24 cellular contexts compared by ENCODE assay signal in the genomic region with DNA sequence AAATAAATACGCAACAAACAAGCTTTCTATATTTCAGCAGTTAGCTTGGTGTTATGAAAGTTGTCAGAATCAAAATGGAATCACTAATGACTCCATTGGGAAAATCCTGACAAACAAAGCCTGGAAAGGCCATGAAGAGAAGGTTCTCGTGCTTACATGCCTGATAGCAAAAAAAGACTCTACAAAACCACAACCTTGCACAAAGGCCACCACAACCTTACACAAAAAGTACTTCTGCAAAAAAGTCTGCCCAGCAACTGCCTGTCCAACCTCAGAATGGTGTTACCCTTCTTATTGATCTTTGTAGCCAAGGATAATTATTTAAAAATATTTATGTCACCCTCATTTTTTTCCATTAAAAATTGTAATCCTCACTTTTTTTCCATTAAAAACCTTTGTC. TPM values are rescaled to one million over a fixed set of nuclear protein-coding genes. Genes with fewer than 3 reads are reported as not detected.
"Had no signal": no experiment of that assay in that cellular context is flagged by ENCODE, and none has a peak within 500 bp of the region (broad histone marks: within the 10 kb centered on the region; RNA-seq: fewer than 3 reads in every experiment).

No MANE protein-coding gene starts in this region.

- ATAC-seq: activated naive CD4-positive, alpha-beta T cell treated with anti-CD3 and anti-CD28 coated beads, Interleukin-2, amount 50 U/mL, for 72 hours; esophagus mucosa; heart right ventricle; left lung had no signal

- H3K4me1 ChIP-seq: right atrium auricular region, tibial nerve, uterus had no signal

- H3K27me3 Mint-ChIP-seq: activated B cell treated with CpG ODN at 0.5 μM for 24 hours; stimulated activated naive CD8-positive, alpha-beta T cell treated with anti-CD3 and anti-CD28 coated beads, Interleukin-15, Interleukin-2, amounts not matched to agents 100 ng/mL and 50 ng/mL, for 24 hours had no signal

- H3K9me3 Mint-ChIP-seq: activated B cell treated with CpG ODN at 0.5 μM for 24 hours; activated CD4-positive, alpha-beta memory T cell treated with anti-CD3 and anti-CD28 coated beads for 36 hours; stimulated activated naive CD8-positive, alpha-beta T cell treated with anti-CD3 and anti-CD28 coated beads, Interleukin-15, Interleukin-2, amounts not matched to agents 100 ng/mL and 50 ng/mL, for 24 hours had no signal

- DNase-seq: activated B cell treated with CpG ODN at 0.5 μM for 24 hours; activated CD4-positive, alpha-beta memory T cell treated with anti-CD3 and anti-CD28 coated beads for 36 hours; activated CD4-positive, alpha-beta T cell treated with anti-CD3 and anti-CD28 coated beads for 4 hours; activated gamma-delta T cell treated with Interleukin-2 at 50 U/mL for 16 hours; activated T-cell treated with anti-CD3 and anti-CD28 coated beads for 4 hours; cerebellar nuclear complex; cortex of kidney; effector CD4-positive, alpha-beta T cell; heart right ventricle; left lung; uterus had no signal

- H3K36me3 ChIP-seq: heart right ventricle, left lung, right atrium auricular region, tibial nerve, uterus had no signal

- H3K9me3 ChIP-seq: heart right ventricle, left lung, right atrium auricular region, uterus had no signal

- H3K27ac ChIP-seq: heart right ventricle, right atrium auricular region, tibial nerve, uterus had no signal

- H3K27ac Mint-ChIP-seq: activated B cell treated with CpG ODN at 0.5 μM for 24 hours; activated CD4-positive, alpha-beta memory T cell treated with anti-CD3 and anti-CD28 coated beads for 36 hours; activated naive CD4-positive, alpha-beta T cell treated with anti-CD3 and anti-CD28 coated beads, Interleukin-2, amount 50 U/mL, for 72 hours; activated T-helper 1 cell treated with anti-CD3 and anti-CD28 coated beads, Interleukin-12 subunit alpha, Interleukin-12 subunit beta, Interleukin-2, Interleukin-4 antibody, amounts not matched to agents 30 ng/mL and 10 ng/mL and 1 ng/mL, durations not matched to agents 14 hours and 24 hours and 36 hours; stimulated activated naive CD8-positive, alpha-beta T cell treated with anti-CD3 and anti-CD28 coated beads, Interleukin-15, Interleukin-2, amounts not matched to agents 100 ng/mL and 50 ng/mL, for 24 hours had no signal

- H3K4me3 Mint-ChIP-seq: activated B cell treated with CpG ODN at 0.5 μM for 24 hours; activated CD4-positive, alpha-beta memory T cell treated with anti-CD3 and anti-CD28 coated beads for 36 hours; activated T-helper 1 cell treated with anti-CD3 and anti-CD28 coated beads, Interleukin-12 subunit alpha, Interleukin-12 subunit beta, Interleukin-2, Interleukin-4 antibody, amounts not matched to agents 30 ng/mL and 10 ng/mL and 1 ng/mL, durations not matched to agents 14 hours and 24 hours and 36 hours; stimulated activated naive CD8-positive, alpha-beta T cell treated with anti-CD3 and anti-CD28 coated beads, Interleukin-15, Interleukin-2, amounts not matched to agents 100 ng/mL and 50 ng/mL, for 24 hours had no signal

- H3K36me3 Mint-ChIP-seq: activated CD4-positive, alpha-beta memory T cell treated with anti-CD3 and anti-CD28 coated beads for 36 hours; activated naive CD4-positive, alpha-beta T cell treated with anti-CD3 and anti-CD28 coated beads, Interleukin-2, amount 50 U/mL, for 72 hours had no signal

- H3K4me1 Mint-ChIP-seq: activated B cell treated with CpG ODN at 0.5 μM for 24 hours had no signal

- H3K4me3 ChIP-seq: heart right ventricle, left lung, right atrium auricular region, tibial nerve, uterus had no signal

- H3K27me3 ChIP-seq: heart right ventricle, left lung, right atrium auricular region, tibial nerve, uterus had no signal

RNA-seq across cellular contexts. Expression of gene PLSCR5, which starts 46.3 kb away (rescaled TPM):
- total RNA-seq: activated B cell treated with CpG ODN at 0.5 μM for 24 hours; activated CD4-positive, alpha-beta memory T cell treated with anti-CD3 and anti-CD28 coated beads for 36 hours; activated naive CD4-positive, alpha-beta T cell treated with anti-CD3 and anti-CD28 coated beads, Interleukin-2, amount 50 U/mL, for 72 hours; activated T-helper 1 cell treated with anti-CD3 and anti-CD28 coated beads, Interleukin-12 subunit alpha, Interleukin-12 subunit beta, Interleukin-2, Interleukin-4 antibody, amounts not matched to agents 30 ng/mL and 10 ng/mL and 1 ng/mL, durations not matched to agents 14 hours and 24 hours and 36 hours; bronchial epithelial cell; esophagus mucosa; heart right ventricle; kidney epithelial cell; left lung; lung microvascular endothelial cell; myocyte; omental fat pad; posterior vena cava; right atrium auricular region; skeletal muscle tissue; tibial nerve; uterus had no signal
- polyA plus RNA-seq: heart right ventricle had no signal
